In genomic region chr4:4721636-4722035, GRCh38 we compare ENCODE assay signal across 28 cellular contexts.
"Had no signal": no experiment of that assay in that cellular context is flagged by ENCODE, and none has a peak within 500 bp of the region (broad histone marks: within the 10 kb centered on the region; RNA-seq: fewer than 3 reads in every experiment).

No MANE protein-coding gene starts in this region.

- ATAC-seq: activated naive CD4-positive, alpha-beta T cell treated with anti-CD3 and anti-CD28 coated beads, Interleukin-2, amount 50 U/mL, for 72 hours; activated T-cell treated with anti-CD3 and anti-CD28 coated beads, Interleukin-2, amount 50 U/mL, for 72 hours; esophagus mucosa; heart left ventricle; WTC11 had no signal

- H3K4me1 ChIP-seq: ascending aorta, breast epithelium, colonic mucosa, heart left ventricle had no signal

- H3K9me3 ChIP-seq: colonic mucosa had no signal

- H3K27me3 ChIP-seq: ascending aorta, breast epithelium, cardiac muscle cell, colonic mucosa, heart left ventricle had no signal

- H3K4me3 ChIP-seq: ascending aorta, breast epithelium, cardiac muscle cell, colonic mucosa, heart left ventricle had no signal

- FAIRE-seq: frontal cortex had no signal

- H3K36me3 ChIP-seq: ascending aorta, breast epithelium, cardiac muscle cell, colonic mucosa, heart left ventricle had no signal

- DNase-seq: activated CD4-positive, alpha-beta memory T cell treated with anti-CD3 and anti-CD28 coated beads, Interleukin-2, amount 10 ng/mL, durations not matched to agents 7 days and 5 days; activated CD4-positive, alpha-beta T cell treated with anti-CD3 and anti-CD28 coated beads for 1 hour; activated CD4-positive, alpha-beta T cell treated with anti-CD3 and anti-CD28 coated beads for 4 hours; activated CD4-positive, alpha-beta T cell treated with anti-CD3 and anti-CD28 coated beads, Interleukin-2, amount 10 ng/mL, durations not matched to agents 7 days and 5 days; activated CD4-positive, alpha-beta T cell treated with anti-CD3 and anti-CD28 coated beads, Interleukin-2, amount 50 U/mL, for 4 hours; activated CD8-positive, alpha-beta memory T cell treated with anti-CD3 and anti-CD28 coated beads, Interleukin-2, amount 50 U/mL, for 48 hours; activated gamma-delta T cell; activated naive CD4-positive, alpha-beta T cell; activated naive CD4-positive, alpha-beta T cell treated with anti-CD3 and anti-CD28 coated beads, Interleukin-2, amount 10 ng/mL, durations not matched to agents 7 days and 5 days; activated naive CD8-positive, alpha-beta T cell treated with anti-CD3 and anti-CD28 coated beads, Interleukin-2, amount 10 ng/mL, durations not matched to agents 7 days and 5 days; activated T-cell treated with anti-CD3 and anti-CD28 coated beads for 4 hours; activated T-cell treated with anti-CD3 and anti-CD28 coated beads, Interleukin-2, amount 50 U/mL, for 24 hours; activated T-cell treated with anti-CD3 and anti-CD28 coated beads, Interleukin-2, amount 50 U/mL, for 72 hours; central memory CD4-positive, alpha-beta T cell; cerebellar nuclear complex; colonic mucosa; effector CD8-positive, alpha-beta T cell; endodermal cell; foreskin fibroblast; heart left ventricle; T-helper 2 cell had no signal

- H3K27ac ChIP-seq: ascending aorta, breast epithelium, cardiac muscle cell, colonic mucosa, heart left ventricle had no signal
